Comparison of ENCODE assay signal across 20 cellular contexts in the genomic region with DNA sequence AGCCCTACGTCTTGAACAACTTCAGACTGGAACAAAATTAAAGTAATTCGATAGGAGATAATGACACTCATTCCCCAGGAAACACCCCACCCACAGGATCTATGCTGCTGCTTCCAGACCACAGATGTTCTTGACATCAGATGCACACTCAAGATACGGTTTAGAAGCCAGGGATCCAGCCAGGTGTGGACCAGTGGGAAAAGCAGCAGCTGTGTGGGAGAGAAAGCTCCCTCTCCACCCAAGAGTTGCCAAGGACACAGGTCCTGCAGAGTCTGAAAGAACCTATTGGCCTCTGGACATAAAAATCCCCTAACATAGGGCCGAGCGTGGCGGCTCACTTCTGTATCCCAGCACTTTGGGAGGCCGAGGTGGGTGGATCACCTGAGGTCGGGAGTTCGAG.
"Had no signal": no experiment of that assay in that cellular context is flagged by ENCODE, and none has a peak within 500 bp of the region (broad histone marks: within the 10 kb centered on the region; RNA-seq: fewer than 3 reads in every experiment).

No MANE protein-coding gene starts in this region.

- H3K4me3 ChIP-seq: left lung, ovary, tibial nerve, vagina had no signal

- DNase-seq: activated naive CD4-positive, alpha-beta T cell; activated naive CD8-positive, alpha-beta T cell treated with anti-CD3 and anti-CD28 coated beads, Interleukin-2, amount 10 ng/mL, durations not matched to agents 7 days and 5 days; activated T-cell treated with anti-CD3 and anti-CD28 coated beads, Interleukin-2, amount 50 U/mL, for 4 hours; amniotic stem cell; foreskin keratinocyte; kidney; left lung; ovary; right cardiac atrium; T-cell; WERI-Rb-1 had no signal

- H3K9me3 Mint-ChIP-seq: activated naive CD8-positive, alpha-beta T cell treated with anti-CD3 and anti-CD28 coated beads, Interleukin-2, amount 10 ng/mL, durations not matched to agents 7 days and 5 days; activated T-cell treated with anti-CD3 and anti-CD28 coated beads, Interleukin-2, amount 50 U/mL, for 4 hours; activated T-helper 2 cell treated with anti-CD3 and anti-CD28 coated beads, Interferon-gamma antibody, Interleukin-2, Interleukin-4, amounts not matched to agents 10 μg/mL and 5 μg/mL and 100 μg/mL, durations not matched to agents 14 hours and 24 hours and 36 hours; memory B cell; nephron; stimulated activated naive CD8-positive, alpha-beta T cell treated with anti-CD3 and anti-CD28 coated beads, Interleukin-15, Interleukin-2, amounts not matched to agents 100 ng/mL and 50 ng/mL, for 24 hours; T-cell; T-helper 2 cell treated with Interferon-gamma antibody and Interleukin-4, amounts not matched to agents 5 μg/mL and 100 μg/mL, for 36 hours had no signal

- H3K36me3 ChIP-seq: left lung, neutrophil, ovary, tibial nerve, vagina had no signal

- H3K4me3 Mint-ChIP-seq: activated naive CD8-positive, alpha-beta T cell treated with anti-CD3 and anti-CD28 coated beads, Interleukin-2, amount 10 ng/mL, durations not matched to agents 7 days and 5 days; activated T-cell treated with anti-CD3 and anti-CD28 coated beads, Interleukin-2, amount 50 U/mL, for 4 hours; memory B cell; nephron; stimulated activated naive CD8-positive, alpha-beta T cell treated with anti-CD3 and anti-CD28 coated beads, Interleukin-15, Interleukin-2, amounts not matched to agents 100 ng/mL and 50 ng/mL, for 24 hours; T-cell; T-helper 2 cell treated with Interferon-gamma antibody and Interleukin-4, amounts not matched to agents 5 μg/mL and 100 μg/mL, for 36 hours had no signal

- H3K27me3 ChIP-seq: left lung, ovary, tibial nerve, vagina had no signal

- H3K27ac Mint-ChIP-seq: activated naive CD8-positive, alpha-beta T cell treated with anti-CD3 and anti-CD28 coated beads, Interleukin-2, amount 10 ng/mL, durations not matched to agents 7 days and 5 days; activated T-helper 2 cell treated with anti-CD3 and anti-CD28 coated beads, Interferon-gamma antibody, Interleukin-2, Interleukin-4, amounts not matched to agents 10 μg/mL and 5 μg/mL and 100 μg/mL, durations not matched to agents 14 hours and 24 hours and 36 hours; memory B cell; T-cell had no signal

- ATAC-seq: activated T-cell treated with anti-CD3 and anti-CD28 coated beads, Interleukin-2, amount 50 U/mL, for 4 hours; foreskin keratinocyte; left lung; right cardiac atrium; T-cell had no signal

- FAIRE-seq: endometrium, kidney had no signal

- H3K36me3 Mint-ChIP-seq: activated naive CD8-positive, alpha-beta T cell treated with anti-CD3 and anti-CD28 coated beads, Interleukin-2, amount 10 ng/mL, durations not matched to agents 7 days and 5 days; memory B cell; T-cell had no signal

- H3K27ac ChIP-seq: foreskin keratinocyte, left lung, neutrophil, ovary, WERI-Rb-1 had no signal

- H3K9me3 ChIP-seq: left lung, neutrophil, ovary, tibial nerve, vagina had no signal
